Comparison of ENCODE assay signal across 23 cellular contexts in genomic region chr2:138107288-138107687, GRCh38.
A peak's percentile ranks its signal among the peaks of the same experiment; 100 is the strongest.
DNase-seq lines count a peak whose midpoint lies in the region; ATAC-seq, FAIRE-seq and TF ChIP-seq lines count a peak whose summit lies in the region.
"Had no signal": no experiment of that assay in that cellular context is flagged by ENCODE, and none has a peak within 500 bp of the region (broad histone marks: within the 10 kb centered on the region; RNA-seq: fewer than 3 reads in every experiment).

No MANE protein-coding gene starts in this region.

- no peaks in the 10 kb centered on the region for H3K79me2 ChIP-seq in HepG2 (ENCODE audit: insufficient read depth, low read length)

- TF ChIP-seq RAD21 in A549 (conservative IDR thresholded peaks at IDR 0.05 in 1 of 2, IDR thresholded peaks at IDR 0.05 in 1 of 2) (no peak), HepG2 (CRISPR knock-in tag; IDR thresholded peaks at IDR 0.05) (no peak)

- H3K27me3 ChIP-seq in bronchial epithelial cell (ENCODE audit: control insufficient read depth, insufficient read depth, low read length) (no peaks in the 10 kb centered on the region), HepG2 (ENCODE audit: control insufficient read depth in 1 of 2, insufficient read depth in 2 of 2, low read length in 2 of 2) (no peaks in the 10 kb centered on the region)
- H3K27me3 ChIP-seq: BLaER1, heart right ventricle, neural progenitor cell, spleen, upper lobe of right lung had no signal

- TF ChIP-seq CTCF in A549 (IDR thresholded peaks at IDR 0.05) (no peak), bronchial epithelial cell (IDR thresholded peaks at IDR 0.05; ENCODE audit: insufficient read depth, low read length, severe bottlenecking) (no peak), HepG2 (CRISPR knock-in tag; IDR thresholded peaks at IDR 0.05) (no peak)

- H3K9ac ChIP-seq in HepG2 (ENCODE audit: insufficient read depth, low read depth, low read length) = no peak overlapping the region
- H3K9ac ChIP-seq: BLaER1, neural progenitor cell had no signal

- intact Hi-C loops in HepG2 (cut with micrococcal nuclease; ENCODE audit: unreplicated experiment) = no loop called here
- intact Hi-C loops in sciatic nerve (cut with DNase I) = no loop called here

- POLR2A ChIA-PET in A549 (lab: Yijun Ruan, JAX) = no interaction called here
- POLR2A ChIA-PET in HepG2 (lab: Yijun Ruan, JAX) = interaction anchor here (1.8 kb wide), 1 partner anchor 143 kb away, joined by 9 read pairs; the partner anchor contains the start of gene HNMT

- H3K27ac ChIP-seq in A549 = peak overlapping the region; percentile 46 to 61
- H3K27ac ChIP-seq in HepG2 (ENCODE audit: extremely low read length, insufficient read depth, low read length) = no peak overlapping the region
- H3K27ac ChIP-seq: BLaER1, heart right ventricle, neural progenitor cell, PC-9, psoas muscle, spleen, upper lobe of right lung had no signal

- ATAC-seq in A549 (peak; percentile 82 to 88; a peak in 5 of 6 replicates), HepG2 (no peak), GM19455 (IDR thresholded peaks at IDR 0.05; ENCODE audit: unreplicated experiment) (no peak), sciatic nerve (no peak)
- ATAC-seq: activated CD8-positive, alpha-beta T cell treated with anti-CD3 and anti-CD28 coated beads for 36 hours; heart right ventricle; psoas muscle; upper lobe of right lung had no signal

- DNase-seq in A549 (ENCODE audit: low read depth in 1 of 2, low spot score in 1 of 2) (peak in 1 of 2 experiments; percentile 38), NCI-H226 (peak; percentile 40), bronchial epithelial cell (ENCODE audit: low read depth) (peak; percentile 89), HepG2 (ENCODE audit: low spot score) (peak; percentile 49), hepatic stellate cell (ENCODE audit: low spot score) (no peak), sciatic nerve (ENCODE audit: low spot score) (no peak), DMS79 treated with DMSO at 0.1 percent for 48 hours (lab: John Stamatoyannopoulos, UW) (no peak)
- DNase-seq: activated CD4-positive, CD25-positive, alpha-beta regulatory T cell; activated CD8-positive, alpha-beta T cell treated with anti-CD3 and anti-CD28 coated beads for 36 hours; effector memory CD4-positive, alpha-beta T cell; heart right ventricle; immature natural killer cell; MV-4-11; NCI-H187; PC-9; psoas muscle; spleen; T1000; upper lobe of right lung had no signal

- no peak for TF ChIP-seq POLR2A in A549 (IDR thresholded peaks at IDR 0.05; ENCODE audit: low read length)
- no peak for TF ChIP-seq POLR2A in HepG2 (IDR thresholded peaks at IDR 0.05; ENCODE audit: insufficient read depth in 1 of 2, low read depth in 2 of 2, low read length in 2 of 2)

- no peak for TF ChIP-seq EP300 in A549 (IDR thresholded peaks at IDR 0.05)
- no peak for TF ChIP-seq EP300 in HepG2 (IDR thresholded peaks at IDR 0.05; ENCODE audit: low read depth in 2 of 2, low read length in 2 of 2)
- TF ChIP-seq EP300 in HepG2 (CRISPR knock-in tag; IDR thresholded peaks at IDR 0.05; ENCODE audit: borderline replicate concordance) = no peak

- no peak overlapping the region for H2AFZ ChIP-seq in HepG2 (ENCODE audit: low read length)
- H2AFZ ChIP-seq: neural progenitor cell, PC-9 had no signal

- CTCF ChIA-PET in A549 (lab: Yijun Ruan, JAX) (interaction anchor here (1.0 to 1.3 kb wide), 2 partner anchors 17 to 159 kb away, joined by 3 read pairs; no protein-coding TSS in a partner anchor), HepG2 (lab: Yijun Ruan, JAX; ENCODE audit: low intra/inter-chr PET ratio, low total read pairs) (no interaction called here)

- WGBS in A549 (ENCODE audit: missing lambda C conversion rate) = 2% methylated on average over 4 of the region's 4 CpGs
- WGBS in HepG2 (ENCODE audit: low lambda C conversion rate) = 72% methylated on average over 4 of the region's 4 CpGs

- H3K4me2 ChIP-seq in A549 = peak overlapping the region; percentile 60
- H3K4me2 ChIP-seq in HepG2 (ENCODE audit: low read depth, low read length) = no peak overlapping the region
- H3K4me2 ChIP-seq: BLaER1, PC-9 had no signal

- no peak for FAIRE-seq in A549 (lab: Jason Lieb, UNC)
- no peak for FAIRE-seq in bronchial epithelial cell (lab: Jason Lieb, UNC)
- no peak for FAIRE-seq in HepG2 (lab: Jason Lieb, UNC)
- FAIRE-seq: G401.6 had no signal

- H3K4me1 ChIP-seq in A549 (peaks cover 20% of the 10 kb centered on the region), HepG2 (ENCODE audit: insufficient read depth, low read length) (peaks cover 62% of the 10 kb centered on the region)
- H3K4me1 ChIP-seq: BLaER1, heart right ventricle, psoas muscle, spleen, upper lobe of right lung had no signal

- H3K9me3 ChIP-seq in A549 (no peaks in the 10 kb centered on the region), HepG2 (ENCODE audit: low read length) (no peaks in the 10 kb centered on the region)
- H3K9me3 ChIP-seq: BLaER1, psoas muscle, spleen, upper lobe of right lung had no signal

- in situ Hi-C loops in HepG2 (cut with HindIII; ENCODE audit: extremely low pct_ligation_motif_present, low pct_unique_long_range_greater_than_20kb) = no loop called here

- H3K4me3 ChIP-seq in A549 (no peak overlapping the region), bronchial epithelial cell (ENCODE audit: low read depth, low read length) (no peak overlapping the region), HepG2 (replicated peaks in 1 of 3; ENCODE audit: insufficient read depth in 1 of 3, low read depth in 2 of 3, low read length in 3 of 3) (no peak overlapping the region)
- H3K4me3 ChIP-seq: BLaER1, heart right ventricle, neural progenitor cell, PC-9, psoas muscle, spleen, upper lobe of right lung had no signal

- no TSS peak for BruUV-seq in HepG2 (replicated peaks; lab: Mats Ljungman, UMichigan)

- H3K36me3 ChIP-seq in bronchial epithelial cell (ENCODE audit: control insufficient read depth, insufficient read depth, low read length) (no peaks in the 10 kb centered on the region), HepG2 (replicated peaks in 1 of 2; ENCODE audit: control insufficient read depth in 1 of 2, insufficient read depth in 2 of 2, low read length in 2 of 2) (no peaks in the 10 kb centered on the region)
- H3K36me3 ChIP-seq: BLaER1, heart right ventricle, neural progenitor cell, spleen, upper lobe of right lung had no signal

- no peaks in the 10 kb centered on the region for H4K20me1 ChIP-seq in HepG2 (ENCODE audit: insufficient read depth, low read length)
- H4K20me1 ChIP-seq: BLaER1 had no signal

TF ChIP-seq in A549, 52 proteins besides CTCF, POLR2A, EP300 and RAD21 (continues in another document):
- TF ChIP-seq TP53 (CRISPR knock-in tag; IDR thresholded peaks at IDR 0.05) (no peak), KDM1A (IDR thresholded peaks at IDR 0.05; ENCODE audit: low read depth) (no peak), HES2 (IDR thresholded peaks at IDR 0.05) (no peak), CHD4 (IDR thresholded peaks at IDR 0.05; ENCODE audit: borderline replicate concordance) (no peak), BCL3 (IDR thresholded peaks at IDR 0.05) (no peak), JUNB (IDR thresholded peaks at IDR 0.05) (peak; percentile 49)
- TF ChIP-seq, protein P1, sequence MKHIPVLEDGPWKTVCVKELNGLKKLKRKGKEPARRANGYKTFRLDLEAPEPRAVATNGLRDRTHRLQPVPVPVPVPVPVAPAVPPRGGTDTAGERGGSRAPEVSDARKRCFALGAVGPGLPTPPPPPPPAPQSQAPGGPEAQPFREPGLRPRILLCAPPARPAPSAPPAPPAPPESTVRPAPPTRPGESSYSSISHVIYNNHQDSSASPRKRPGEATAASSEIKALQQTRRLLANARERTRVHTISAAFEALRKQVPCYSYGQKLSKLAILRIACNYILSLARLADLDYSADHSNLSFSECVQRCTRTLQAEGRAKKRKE (CRISPR knock-in tag; IDR thresholded peaks at IDR 0.05; ENCODE audit: low read depth) = no peak

TF ChIP-seq in HepG2, 621 proteins besides CTCF, POLR2A, EP300 and RAD21 (continues in another document):
- TF ChIP-seq ZNF326 (CRISPR knock-in tag; IDR thresholded peaks at IDR 0.05; ENCODE audit: borderline replicate concordance) = no peak
- no peak for TF ChIP-seq SMARCC2 (IDR thresholded peaks at IDR 0.05)
- TF ChIP-seq HMG20A (CRISPR knock-in tag; IDR thresholded peaks at IDR 0.05; ENCODE audit: borderline replicate concordance) = peak; percentile 21; the same call in 1 of the 2 replicates
- no peak for TF ChIP-seq ZNF235 (CRISPR knock-in tag; IDR thresholded peaks at IDR 0.05; ENCODE audit: borderline replicate concordance)
- TF ChIP-seq SATB2 (CRISPR knock-in tag; IDR thresholded peaks at IDR 0.05) = no peak
- peak; percentile 39; the same call in 1 of the 2 replicates for TF ChIP-seq BCL6 (CRISPR knock-in tag; IDR thresholded peaks at IDR 0.05)
- TF ChIP-seq HDAC1 (CRISPR knock-in tag; IDR thresholded peaks at IDR 0.05) = no peak
- TF ChIP-seq NR2F6 (IDR thresholded peaks at IDR 0.05) = no peak
- TF ChIP-seq NR2F6 (CRISPR knock-in tag; IDR thresholded peaks at IDR 0.05) = no peak
- 0 out of 2 replicates have a peak, but pooled peaks have one; percentile 41 for TF ChIP-seq HOXA5 (CRISPR knock-in tag; IDR thresholded peaks at IDR 0.05)
- TF ChIP-seq, protein P2, sequence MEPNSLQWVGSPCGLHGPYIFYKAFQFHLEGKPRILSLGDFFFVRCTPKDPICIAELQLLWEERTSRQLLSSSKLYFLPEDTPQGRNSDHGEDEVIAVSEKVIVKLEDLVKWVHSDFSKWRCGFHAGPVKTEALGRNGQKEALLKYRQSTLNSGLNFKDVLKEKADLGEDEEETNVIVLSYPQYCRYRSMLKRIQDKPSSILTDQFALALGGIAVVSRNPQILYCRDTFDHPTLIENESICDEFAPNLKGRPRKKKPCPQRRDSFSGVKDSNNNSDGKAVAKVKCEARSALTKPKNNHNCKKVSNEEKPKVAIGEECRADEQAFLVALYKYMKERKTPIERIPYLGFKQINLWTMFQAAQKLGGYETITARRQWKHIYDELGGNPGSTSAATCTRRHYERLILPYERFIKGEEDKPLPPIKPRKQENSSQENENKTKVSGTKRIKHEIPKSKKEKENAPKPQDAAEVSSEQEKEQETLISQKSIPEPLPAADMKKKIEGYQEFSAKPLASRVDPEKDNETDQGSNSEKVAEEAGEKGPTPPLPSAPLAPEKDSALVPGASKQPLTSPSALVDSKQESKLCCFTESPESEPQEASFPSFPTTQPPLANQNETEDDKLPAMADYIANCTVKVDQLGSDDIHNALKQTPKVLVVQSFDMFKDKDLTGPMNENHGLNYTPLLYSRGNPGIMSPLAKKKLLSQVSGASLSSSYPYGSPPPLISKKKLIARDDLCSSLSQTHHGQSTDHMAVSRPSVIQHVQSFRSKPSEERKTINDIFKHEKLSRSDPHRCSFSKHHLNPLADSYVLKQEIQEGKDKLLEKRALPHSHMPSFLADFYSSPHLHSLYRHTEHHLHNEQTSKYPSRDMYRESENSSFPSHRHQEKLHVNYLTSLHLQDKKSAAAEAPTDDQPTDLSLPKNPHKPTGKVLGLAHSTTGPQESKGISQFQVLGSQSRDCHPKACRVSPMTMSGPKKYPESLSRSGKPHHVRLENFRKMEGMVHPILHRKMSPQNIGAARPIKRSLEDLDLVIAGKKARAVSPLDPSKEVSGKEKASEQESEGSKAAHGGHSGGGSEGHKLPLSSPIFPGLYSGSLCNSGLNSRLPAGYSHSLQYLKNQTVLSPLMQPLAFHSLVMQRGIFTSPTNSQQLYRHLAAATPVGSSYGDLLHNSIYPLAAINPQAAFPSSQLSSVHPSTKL (CRISPR knock-in tag; IDR thresholded peaks at IDR 0.05) = peak; percentile 14; the same call in 1 of the 2 replicates

Comparison
In these comparisons a context has a peak if more than half of its experiments do, and no peak if none do; other contexts are left out.
1. ATAC-seq: peak in A549 (2 of 2); none in HepG2 (single experiment), GM19455 (single experiment) and sciatic nerve (single experiment).
2. DNase-seq: peak in NCI-H226 (single experiment), bronchial epithelial cell (single experiment) and HepG2 (single experiment); none in hepatic stellate cell (single experiment), sciatic nerve (single experiment) and DMS79 treated with DMSO at 0.1 percent for 48 hours (single experiment).
3. Of the 38 proteins assayed by ChIP-seq in both HepG2 and A549: peak only in HepG2: none; only in A549: JUNB; in both: FOSL2; in neither: 36.